Comparison of ENCODE assay signal across 23 cellular contexts in the genomic region with DNA sequence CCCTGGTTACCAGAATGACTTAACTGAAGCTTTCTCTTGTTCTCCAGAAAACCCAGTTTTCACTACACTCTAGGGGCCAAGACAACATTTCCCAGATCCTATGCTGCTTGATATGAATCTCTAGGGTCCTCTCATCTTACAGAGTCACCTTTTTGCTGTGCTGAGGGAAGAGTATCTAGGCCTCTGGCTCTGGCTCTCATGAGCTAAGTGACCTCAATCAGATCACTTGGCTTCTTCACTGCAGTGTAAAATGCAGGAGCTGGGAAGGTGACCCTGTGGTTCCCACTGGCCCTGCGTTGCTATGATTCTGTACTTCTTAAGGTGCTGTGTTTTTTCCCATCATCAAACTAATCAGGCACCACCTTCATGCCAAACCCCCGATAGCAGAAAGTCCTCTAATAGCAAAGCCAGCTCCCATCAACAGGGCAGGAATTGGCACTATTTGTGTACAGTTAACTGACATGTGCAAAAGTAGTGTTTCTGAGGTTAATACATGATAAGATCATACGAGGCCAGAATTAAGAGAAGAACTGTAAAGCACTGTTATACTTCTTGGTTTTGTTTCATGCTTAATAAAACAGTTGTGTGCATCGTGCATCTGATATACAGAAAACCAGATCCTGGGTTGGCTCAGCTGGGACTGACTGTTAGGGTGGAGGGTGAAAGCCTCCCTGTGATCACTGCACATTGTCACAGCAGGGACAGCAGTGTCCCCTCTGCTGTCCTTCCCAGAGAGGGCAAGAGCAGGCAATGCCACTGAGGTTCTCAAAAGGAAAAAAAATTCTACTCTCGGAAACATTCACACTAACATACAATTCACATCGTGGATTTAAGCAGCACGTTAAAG. TPM values are rescaled to one million over a fixed set of nuclear protein-coding genes. Genes with fewer than 3 reads are reported as not detected.
DNase-seq lines count a peak whose midpoint lies in the region; ATAC-seq and TF ChIP-seq lines count a peak whose summit lies in the region.
"Had no signal": no experiment of that assay in that cellular context is flagged by ENCODE, and none has a peak within 500 bp of the region (broad histone marks: within the 10 kb centered on the region; RNA-seq: fewer than 3 reads in every experiment).

No MANE protein-coding gene starts in this region.

- H3K79me2 ChIP-seq in neural progenitor cell (ENCODE audit: low read depth), result peaks cover 12% of the 10 kb centered on the region

- TF ChIP-seq CTCF in endodermal cell (conservative IDR thresholded peaks at IDR 0.05) (no peak), left ventricle myocardium inferior (IDR thresholded peaks at IDR 0.05; ENCODE audit: borderline replicate concordance) (no peak), neural progenitor cell (IDR thresholded peaks at IDR 0.05) (no peak), WTC11 (IDR thresholded peaks at IDR 0.05) (no peak)

- intact Hi-C loops in left ventricle myocardium inferior (cut with micrococcal nuclease), result no loop called here

- H3F3A ChIP-seq in neural progenitor cell (ENCODE audit: low read depth), result peaks cover 7% of the 10 kb centered on the region

- H3K4me1 Mint-ChIP-seq in endodermal cell (peaks cover 16% of the 10 kb centered on the region), neural progenitor cell (peaks cover 16% of the 10 kb centered on the region), WTC11 (peaks cover 21% of the 10 kb centered on the region)

- no peaks in the 10 kb centered on the region for H3K36me3 ChIP-seq in endodermal cell (ENCODE audit: control insufficient read depth, insufficient read depth, low read length)
- no peaks in the 10 kb centered on the region for H3K36me3 ChIP-seq in left ventricle myocardium inferior
- no peaks in the 10 kb centered on the region for H3K36me3 ChIP-seq in neural progenitor cell
- H3K36me3 ChIP-seq: SJSA1 had no signal

- H3K4me3 ChIP-seq in endodermal cell (ENCODE audit: low read length), result no peak overlapping the region
- no peak overlapping the region for H3K4me3 ChIP-seq in left ventricle myocardium inferior
- H3K4me3 ChIP-seq in neural progenitor cell, result no peak overlapping the region
- H3K4me3 ChIP-seq: GM12878, SJSA1 had no signal

- no peaks in the 10 kb centered on the region for H3K27me3 Mint-ChIP-seq in endodermal cell (ENCODE audit: insufficient read depth)
- peaks cover 3% of the 10 kb centered on the region for H3K27me3 Mint-ChIP-seq in neural progenitor cell (ENCODE audit: insufficient read depth, low read depth)
- no peaks in the 10 kb centered on the region for H3K27me3 Mint-ChIP-seq in WTC11 (ENCODE audit: low read depth)

- H3K27ac Mint-ChIP-seq in endodermal cell (peak overlapping the region; percentile 41), neural progenitor cell (peak overlapping the region; percentile 36), WTC11 (no peak overlapping the region; the same call in 1 of the 2 replicates)
- H3K27ac Mint-ChIP-seq: CD8-positive, alpha-beta T cell; HFFc6 had no signal

- CTCF ChIA-PET in WTC11 (lab: Charles Lee), result no interaction called here

- H3K36me3 Mint-ChIP-seq in endodermal cell (ENCODE audit: low read depth), result no peaks in the 10 kb centered on the region
- H3K36me3 Mint-ChIP-seq in neural progenitor cell, result no peaks in the 10 kb centered on the region
- no peaks in the 10 kb centered on the region for H3K36me3 Mint-ChIP-seq in WTC11
- H3K36me3 Mint-ChIP-seq: CD8-positive, alpha-beta T cell had no signal

- no peak overlapping the region for H3K9ac ChIP-seq in endodermal cell (ENCODE audit: extremely low read depth, low read length, poor library complexity, severe bottlenecking)
- H3K9ac ChIP-seq in neural progenitor cell, result no peak overlapping the region

- H3K4me2 ChIP-seq in neural progenitor cell, result no peak overlapping the region

- H3K27ac ChIP-seq in endodermal cell (ENCODE audit: low read depth, low read length) (no peak overlapping the region), left ventricle myocardium inferior (replicated peaks) (peak overlapping the region; percentile 75), neural progenitor cell (peak overlapping the region; percentile 26)
- H3K27ac ChIP-seq: 22Rv1, SJSA1 had no signal

- H3K9me3 Mint-ChIP-seq in endodermal cell (no peaks in the 10 kb centered on the region), neural progenitor cell (peaks cover 2% of the 10 kb centered on the region), WTC11 (no peaks in the 10 kb centered on the region)
- H3K9me3 Mint-ChIP-seq: CD8-positive, alpha-beta T cell; HFFc6 had no signal

- H3K27me3 ChIP-seq in endodermal cell (ENCODE audit: control insufficient read depth, insufficient read depth, low read length, poor library complexity, severe bottlenecking), result no peaks in the 10 kb centered on the region
- H3K27me3 ChIP-seq in left ventricle myocardium inferior (ENCODE audit: low read depth), result no peaks in the 10 kb centered on the region
- no peaks in the 10 kb centered on the region for H3K27me3 ChIP-seq in neural progenitor cell
- H3K27me3 ChIP-seq: SJSA1 had no signal

- H4K20me1 ChIP-seq in neural progenitor cell (ENCODE audit: low read depth), result peaks cover 5% of the 10 kb centered on the region

- ATAC-seq in GM19455 (IDR thresholded peaks at IDR 0.05; ENCODE audit: unreplicated experiment) (no peak), WTC11 (no peak)
- ATAC-seq: CD8-positive, alpha-beta T cell; GM12878; Panc1 had no signal

- H2AFZ ChIP-seq in neural progenitor cell (replicated peaks), result no peak overlapping the region

- H3K9me3 ChIP-seq in endodermal cell (ENCODE audit: control insufficient read depth, low read length) (no peaks in the 10 kb centered on the region), left ventricle myocardium inferior (replicated peaks) (no peaks in the 10 kb centered on the region), neural progenitor cell (ENCODE audit: low read depth) (no peaks in the 10 kb centered on the region)
- H3K9me3 ChIP-seq: SJSA1 had no signal

- DNase-seq in NCI-H2107 treated with DMSO at 0.1 percent for 48 hours (lab: John Stamatoyannopoulos, UW; ENCODE audit: unreplicated experiment) (peak; percentile 36), NCI-H2107 (lab: John Stamatoyannopoulos, UW) (no peak), endodermal cell (no peak), left ventricle myocardium inferior (no peak), neural progenitor cell (ENCODE audit: low spot score) (no peak), WTC11 (ENCODE audit: low spot score) (no peak), GM19240 (ENCODE audit: insufficient read length, low spot score) (no peak)
- DNase-seq: ACHN; C1 segment of cervical spinal cord; CD8-positive, alpha-beta T cell; DND-41; HFFc6; Kasumi-1; NCI-H1694; NCI-H2081; NCI-H524; NCI-H774; SW 1271 had no signal

- no peak overlapping the region for H3K4me3 Mint-ChIP-seq in endodermal cell
- H3K4me3 Mint-ChIP-seq in neural progenitor cell, result no peak overlapping the region
- H3K4me3 Mint-ChIP-seq in WTC11, result no peak overlapping the region
- H3K4me3 Mint-ChIP-seq: CD8-positive, alpha-beta T cell; HFFc6 had no signal

- H3K4me1 ChIP-seq in endodermal cell (ENCODE audit: control insufficient read depth, insufficient read depth, low read length) (no peaks in the 10 kb centered on the region), left ventricle myocardium inferior (peaks cover 34% of the 10 kb centered on the region), neural progenitor cell (peaks cover 12% of the 10 kb centered on the region)

- 84 to 100% methylated on average over 3 to 7 of the region's 7 CpGs for WGBS in endodermal cell (ENCODE audit: insufficient coverage in 1 of 2, insufficient read length in 1 of 2), 2 experiments

- POLR2A ChIA-PET in WTC11 (lab: Charles Lee), result no interaction called here

TF ChIP-seq in WTC11, 78 proteins besides CTCF, POLR2A, EP300 and RAD21 (continues in another document):
- TF ChIP-seq, protein P1, sequence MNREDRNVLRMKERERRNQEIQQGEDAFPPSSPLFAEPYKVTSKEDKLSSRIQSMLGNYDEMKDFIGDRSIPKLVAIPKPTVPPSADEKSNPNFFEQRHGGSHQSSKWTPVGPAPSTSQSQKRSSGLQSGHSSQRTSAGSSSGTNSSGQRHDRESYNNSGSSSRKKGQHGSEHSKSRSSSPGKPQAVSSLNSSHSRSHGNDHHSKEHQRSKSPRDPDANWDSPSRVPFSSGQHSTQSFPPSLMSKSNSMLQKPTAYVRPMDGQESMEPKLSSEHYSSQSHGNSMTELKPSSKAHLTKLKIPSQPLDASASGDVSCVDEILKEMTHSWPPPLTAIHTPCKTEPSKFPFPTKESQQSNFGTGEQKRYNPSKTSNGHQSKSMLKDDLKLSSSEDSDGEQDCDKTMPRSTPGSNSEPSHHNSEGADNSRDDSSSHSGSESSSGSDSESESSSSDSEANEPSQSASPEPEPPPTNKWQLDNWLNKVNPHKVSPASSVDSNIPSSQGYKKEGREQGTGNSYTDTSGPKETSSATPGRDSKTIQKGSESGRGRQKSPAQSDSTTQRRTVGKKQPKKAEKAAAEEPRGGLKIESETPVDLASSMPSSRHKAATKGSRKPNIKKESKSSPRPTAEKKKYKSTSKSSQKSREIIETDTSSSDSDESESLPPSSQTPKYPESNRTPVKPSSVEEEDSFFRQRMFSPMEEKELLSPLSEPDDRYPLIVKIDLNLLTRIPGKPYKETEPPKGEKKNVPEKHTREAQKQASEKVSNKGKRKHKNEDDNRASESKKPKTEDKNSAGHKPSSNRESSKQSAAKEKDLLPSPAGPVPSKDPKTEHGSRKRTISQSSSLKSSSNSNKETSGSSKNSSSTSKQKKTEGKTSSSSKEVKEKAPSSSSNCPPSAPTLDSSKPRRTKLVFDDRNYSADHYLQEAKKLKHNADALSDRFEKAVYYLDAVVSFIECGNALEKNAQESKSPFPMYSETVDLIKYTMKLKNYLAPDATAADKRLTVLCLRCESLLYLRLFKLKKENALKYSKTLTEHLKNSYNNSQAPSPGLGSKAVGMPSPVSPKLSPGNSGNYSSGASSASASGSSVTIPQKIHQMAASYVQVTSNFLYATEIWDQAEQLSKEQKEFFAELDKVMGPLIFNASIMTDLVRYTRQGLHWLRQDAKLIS (CRISPR knock-in tag; IDR thresholded peaks at IDR 0.05; ENCODE audit: borderline replicate concordance), result no peak
- TF ChIP-seq, protein P2, sequence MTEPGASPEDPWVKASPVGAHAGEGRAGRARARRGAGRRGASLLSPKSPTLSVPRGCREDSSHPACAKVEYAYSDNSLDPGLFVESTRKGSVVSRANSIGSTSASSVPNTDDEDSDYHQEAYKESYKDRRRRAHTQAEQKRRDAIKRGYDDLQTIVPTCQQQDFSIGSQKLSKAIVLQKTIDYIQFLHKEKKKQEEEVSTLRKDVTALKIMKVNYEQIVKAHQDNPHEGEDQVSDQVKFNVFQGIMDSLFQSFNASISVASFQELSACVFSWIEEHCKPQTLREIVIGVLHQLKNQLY (CRISPR knock-in tag; IDR thresholded peaks at IDR 0.05), result no peak
- TF ChIP-seq, protein P3, sequence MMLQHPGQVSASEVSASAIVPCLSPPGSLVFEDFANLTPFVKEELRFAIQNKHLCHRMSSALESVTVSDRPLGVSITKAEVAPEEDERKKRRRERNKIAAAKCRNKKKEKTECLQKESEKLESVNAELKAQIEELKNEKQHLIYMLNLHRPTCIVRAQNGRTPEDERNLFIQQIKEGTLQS (CRISPR knock-in tag; conservative IDR thresholded peaks at IDR 0.05), result no peak
- TF ChIP-seq NFATC4 (CRISPR knock-in tag; IDR thresholded peaks at IDR 0.05), result no peak

RNA-seq across cellular contexts. Expression of a gene that starts 46.7 kb away (rescaled TPM):
- total RNA-seq in endodermal cell (1 to 10 TPM; 5.9 to 8.0 TPM), left ventricle myocardium inferior (20.3 TPM), neural progenitor cell (ENCODE audit: low replicate concordance) (8.8 and 9.9 TPM in 2 replicates), WTC11 (2021) (3.9 to 5.7 TPM (median 4.0 TPM) in 3 replicates)
- polyA plus RNA-seq in endodermal cell (2013, experiment 1 of 2), result 14.3 TPM
- polyA plus RNA-seq in endodermal cell (2013, experiment 2 of 2), result 10.2 TPM
- total RNA-seq: CD8-positive, alpha-beta T cell had no signal
